In the genomic region with DNA sequence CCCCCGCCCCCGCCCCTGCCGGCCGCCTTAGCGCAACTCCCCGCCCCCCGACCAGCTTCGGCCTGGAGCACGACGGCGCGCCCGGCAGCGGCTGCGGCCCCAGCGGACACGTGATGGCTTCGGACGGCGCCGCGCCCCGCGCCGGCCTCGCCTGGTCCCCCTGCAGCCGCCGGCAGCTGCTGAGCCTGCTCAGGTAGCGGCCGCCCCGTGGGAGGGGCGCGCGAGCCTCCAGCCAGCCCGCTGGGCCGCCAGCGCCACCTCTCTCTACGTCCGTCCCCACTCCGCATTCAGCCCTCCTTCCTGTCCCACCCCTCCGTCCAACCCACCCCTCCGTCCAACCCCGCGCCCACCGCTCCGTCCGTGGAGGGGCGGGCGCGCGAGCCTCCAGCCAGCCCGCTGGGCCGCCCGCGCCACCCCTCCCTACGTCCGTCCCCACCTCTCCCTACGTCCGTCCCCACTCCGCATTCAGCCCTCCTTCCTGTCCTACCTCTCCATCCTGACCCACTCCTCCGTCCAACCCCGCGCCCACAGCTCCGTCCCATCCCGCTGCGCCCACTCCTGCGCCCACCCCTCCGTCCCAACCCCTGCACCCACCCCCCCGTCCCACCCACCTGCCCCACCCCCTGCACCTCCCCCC, we compare ENCODE assay signal across 8 cellular contexts. TPM values are rescaled to one million over a fixed set of nuclear protein-coding genes. Genes with fewer than 3 reads are reported as not detected.
DNase-seq lines count a peak whose midpoint lies in the region; ATAC-seq and TF ChIP-seq lines count a peak whose summit lies in the region.

No MANE protein-coding gene starts in this region.

- peak overlapping the region; percentile 26 to 59 for H3K4me3 Mint-ChIP-seq in stimulated activated naive CD8-positive, alpha-beta T cell treated with anti-CD3 and anti-CD28 coated beads, Interleukin-15, amount 100 ng/mL, for 72 hours

- H3K27me3 Mint-ChIP-seq in stimulated activated naive CD8-positive, alpha-beta T cell treated with anti-CD3 and anti-CD28 coated beads, Interleukin-15, amount 100 ng/mL, for 72 hours: peaks cover 58% of the 10 kb centered on the region

- H3K9me3 Mint-ChIP-seq in stimulated activated naive CD8-positive, alpha-beta T cell treated with anti-CD3 and anti-CD28 coated beads, Interleukin-15, amount 100 ng/mL, for 72 hours: no peaks in the 10 kb centered on the region

- TF ChIP-seq POLR2A in GM18505 (IDR thresholded peaks at IDR 0.05; ENCODE audit: borderline replicate concordance, extremely low read depth, insufficient read depth, insufficient read length): no peak

- no peak for DNase-seq in stimulated activated naive CD8-positive, alpha-beta T cell treated with anti-CD3 and anti-CD28 coated beads, Interleukin-15, amount 100 ng/mL, for 72 hours
- no peak for DNase-seq in stimulated activated naive CD8-positive, alpha-beta T cell treated with anti-CD3 and anti-CD28 coated beads, Interleukin-15, Interleukin-2, amounts not matched to agents 100 U/mL and 50 U/mL, for 24 hours
- DNase-seq in adipocyte (ENCODE audit: low read depth) (peak; percentile 39), left colon (peak in 1 of 2 donors; percentile 52), Kasumi-1 (lab: John Stamatoyannopoulos, UW) (no peak), NCI-H1048 (lab: John Stamatoyannopoulos, UW) (no peak), dermis blood vessel endothelial cell (no peak)

- intact Hi-C loops in left colon (cut with DNase I, micrococcal nuclease): no loop called here

- no peak overlapping the region for H3K9ac ChIP-seq in adipocyte (ENCODE audit: low read length)

- H3K27ac Mint-ChIP-seq in stimulated activated naive CD8-positive, alpha-beta T cell treated with anti-CD3 and anti-CD28 coated beads, Interleukin-15, amount 100 ng/mL, for 72 hours: no peak overlapping the region

- H3K4me1 ChIP-seq in adipocyte (ENCODE audit: control insufficient read depth, insufficient read depth, low read length): no peaks in the 10 kb centered on the region

- no peaks in the 10 kb centered on the region for H3K9me3 ChIP-seq in adipocyte (ENCODE audit: control insufficient read depth, low read length)

- peaks cover 12% of the 10 kb centered on the region for H3K27me3 ChIP-seq in adipocyte (replicated peaks; ENCODE audit: control insufficient read depth, insufficient read depth, low read length)

- H3K4me3 ChIP-seq in adipocyte (ENCODE audit: low read length): no peak overlapping the region

- H3K4me1 Mint-ChIP-seq in stimulated activated naive CD8-positive, alpha-beta T cell treated with anti-CD3 and anti-CD28 coated beads, Interleukin-15, amount 100 ng/mL, for 72 hours: peaks cover 6% of the 10 kb centered on the region

- H3K36me3 ChIP-seq in adipocyte (ENCODE audit: control insufficient read depth, insufficient read depth, low read length, severe bottlenecking): no peaks in the 10 kb centered on the region

- ATAC-seq in stimulated activated naive CD8-positive, alpha-beta T cell treated with anti-CD3 and anti-CD28 coated beads, Interleukin-15, amount 100 ng/mL, for 72 hours: peak; percentile 47
- ATAC-seq in stimulated activated naive CD8-positive, alpha-beta T cell treated with anti-CD3 and anti-CD28 coated beads, Interleukin-15, Interleukin-2, amounts not matched to agents 100 U/mL and 50 U/mL, for 24 hours: no peak
- ATAC-seq in left colon (peak; percentile 76), GM18505 (IDR thresholded peaks at IDR 0.05; ENCODE audit: unreplicated experiment) (no peak)

RNA-seq across cellular contexts. Expression of gene ADAMTS13, which starts 6.5 kb away (rescaled TPM):
- total RNA-seq in left colon: 1 to 10 TPM; 3.0 to 4.4 TPM
- total RNA-seq in dermis blood vessel endothelial cell: 0.84 and 1.0 TPM in 2 replicates

RNA-seq across cellular contexts. Expression of gene REXO4, which starts 10.9 kb away (rescaled TPM):
- total RNA-seq in left colon (10 to 100 TPM; 18.4 to 22.5 TPM), dermis blood vessel endothelial cell (16.2 and 26.9 TPM in 2 replicates)

RNA-seq across cellular contexts. Expression of gene CACFD1, which starts 31.1 kb away (rescaled TPM):
- total RNA-seq in left colon (10 to 100 TPM; 66.1 to 75.4 TPM), dermis blood vessel endothelial cell (12.8 and 21.4 TPM in 2 replicates)

RNA-seq across cellular contexts. Expression of gene SLC2A6, which starts 50.2 kb away (rescaled TPM):
- 1 to 10 TPM; 1.6 to 2.9 TPM for total RNA-seq in left colon
- 32.0 and 42.1 TPM in 2 replicates for total RNA-seq in dermis blood vessel endothelial cell

RNA-seq across cellular contexts. Expression of gene STKLD1, which starts 52.5 kb away (rescaled TPM):
- total RNA-seq in left colon (under 1 TPM; 0.36 to 0.95 TPM), dermis blood vessel endothelial cell (0.47 and 1.2 TPM in 2 replicates)

Comparison
In these comparisons a context has a peak if more than half of its experiments do, and no peak if none do; other contexts are left out.
1. ATAC-seq: peak in stimulated activated naive CD8-positive, alpha-beta T cell treated with anti-CD3 and anti-CD28 coated beads, Interleukin-15, amount 100 ng/mL, for 72 hours (single experiment) and left colon (single experiment); none in stimulated activated naive CD8-positive, alpha-beta T cell treated with anti-CD3 and anti-CD28 coated beads, Interleukin-15, Interleukin-2, amounts not matched to agents 100 U/mL and 50 U/mL, for 24 hours (single experiment) and GM18505 (single experiment).